Comparison of ENCODE assay signal across 8 cellular contexts in genomic region chr1:40860706-40861226, GRCh38. TPM values are rescaled to one million over a fixed set of nuclear protein-coding genes. Genes with fewer than 3 reads are reported as not detected.
DNase-seq lines count a peak whose midpoint lies in the region; ATAC-seq and TF ChIP-seq lines count a peak whose summit lies in the region.

No MANE protein-coding gene starts in this region.

- TF ChIP-seq CTCF in GM23338 (conservative IDR thresholded peaks at IDR 0.05; ENCODE audit: low read depth in 2 of 2) = no peak
- TF ChIP-seq CTCF in activated B cell treated with CpG ODN at 0.5 μM for 24 hours (IDR thresholded peaks at IDR 0.05) = no peak
- TF ChIP-seq CTCF in cardiac muscle cell (IDR thresholded peaks at IDR 0.05; ENCODE audit: low read depth, low read length) = no peak
- TF ChIP-seq CTCF in progenitor cell of endocrine pancreas (IDR thresholded peaks at IDR 0.05; ENCODE audit: unreplicated experiment) = no peak
- TF ChIP-seq CTCF in omental fat pad (IDR thresholded peaks at IDR 0.05) = no peak

- H4K20me1 ChIP-seq in GM23338 (replicated peaks; ENCODE audit: insufficient read depth) = no peaks in the 10 kb centered on the region

- no peaks in the 10 kb centered on the region for H3K9me2 ChIP-seq in GM23338 (ENCODE audit: insufficient read depth)

- POLR2A ChIA-PET in activated B cell treated with CpG ODN at 0.5 μM for 24 hours (lab: Charles Lee) = no interaction called here

- peak overlapping the region; percentile 66 for H3K4me3 ChIP-seq in GM23338
- H3K4me3 ChIP-seq in cardiac muscle cell = peak overlapping the region; percentile 59

- peak overlapping the region; percentile 82 for H3K4me2 ChIP-seq in GM23338

- intact Hi-C loops in activated B cell treated with CpG ODN at 0.5 μM for 24 hours (cut with micrococcal nuclease) = loop anchor here (2.0 to 5.0 kb wide), 2 partner anchors 92 to 1283 kb away; partner anchors contain the start of gene PABPC4

- H3K9me3 ChIP-seq in cardiac muscle cell (ENCODE audit: low read depth) = no peaks in the 10 kb centered on the region

- peak overlapping the region; percentile 77 for H3K4me3 Mint-ChIP-seq in GM23338
- H3K4me3 Mint-ChIP-seq in activated B cell treated with CpG ODN at 0.5 μM for 24 hours = peak overlapping the region; percentile 81
- peak overlapping the region; percentile 81 for H3K4me3 Mint-ChIP-seq in progenitor cell of endocrine pancreas (ENCODE audit: low read depth)

- no peak overlapping the region for H3K27ac ChIP-seq in GM23338 (ENCODE audit: low read depth)
- peak overlapping the region; percentile 90 for H3K27ac ChIP-seq in cardiac muscle cell

- H3K27ac Mint-ChIP-seq in GM23338 = no peak overlapping the region
- H3K27ac Mint-ChIP-seq in activated B cell treated with CpG ODN at 0.5 μM for 24 hours = no peak overlapping the region
- H3K27ac Mint-ChIP-seq in progenitor cell of endocrine pancreas = peak overlapping the region; percentile 93

- H2AFZ ChIP-seq in GM23338 = 0 out of 2 replicates have a peak overlapping the region, but pooled peaks have one; percentile 28

- 0 out of 3 replicates have a peak, but pooled peaks cover 2% of the 10 kb centered on the region for H3K9me3 Mint-ChIP-seq in GM23338
- H3K9me3 Mint-ChIP-seq in activated B cell treated with CpG ODN at 0.5 μM for 24 hours = no peaks in the 10 kb centered on the region
- H3K9me3 Mint-ChIP-seq in progenitor cell of endocrine pancreas (ENCODE audit: low read depth) = no peaks in the 10 kb centered on the region

- peaks cover 4% of the 10 kb centered on the region; the same call in 1 of the 2 replicates for H3F3A ChIP-seq in GM23338 (replicated peaks; ENCODE audit: low read depth)

- DNase-seq in GM23338 (ENCODE audit: low spot score) (no peak), activated B cell treated with CpG ODN at 0.5 μM for 24 hours (no peak), cardiac muscle cell (ENCODE audit: low read depth in 1 of 2, low spot score in 1 of 2) (peak in 1 of 2 donors; percentile 35), progenitor cell of endocrine pancreas (ENCODE audit: low spot score, unreplicated experiment) (no peak), kidney glomerular epithelial cell (lab: John Stamatoyannopoulos, UW) (no peak), omental fat pad (ENCODE audit: low spot score) (no peak)

- H3K4me1 ChIP-seq in GM23338 (ENCODE audit: insufficient read depth) (peaks cover 12% of the 10 kb centered on the region), cardiac muscle cell (ENCODE audit: low read depth) (peaks cover 19% of the 10 kb centered on the region)

- H3K36me3 Mint-ChIP-seq in GM23338 (ENCODE audit: low read depth) = no peaks in the 10 kb centered on the region
- H3K36me3 Mint-ChIP-seq in activated B cell treated with CpG ODN at 0.5 μM for 24 hours (ENCODE audit: low read depth) = peaks cover 2% of the 10 kb centered on the region
- no peaks in the 10 kb centered on the region for H3K36me3 Mint-ChIP-seq in progenitor cell of endocrine pancreas (ENCODE audit: insufficient read depth)

- H3K79me2 ChIP-seq in GM23338 (replicated peaks; ENCODE audit: insufficient read depth) = no peaks in the 10 kb centered on the region

- H3K36me3 ChIP-seq in GM23338 (ENCODE audit: insufficient read depth) = no peaks in the 10 kb centered on the region
- no peaks in the 10 kb centered on the region for H3K36me3 ChIP-seq in cardiac muscle cell

- CTCF ChIA-PET in activated B cell treated with CpG ODN at 0.5 μM for 24 hours (lab: Charles Lee) = no interaction called here

- ATAC-seq in GM23338 (peak; percentile 0; the same call in 1 of the 3 replicates), activated B cell treated with CpG ODN at 0.5 μM for 24 hours (ENCODE audit: low read depth) (no peak), omental fat pad (ENCODE audit: low FRiP score) (no peak), HG03175 (IDR thresholded peaks at IDR 0.05; ENCODE audit: unreplicated experiment) (no peak), HG03097 (IDR thresholded peaks at IDR 0.05; ENCODE audit: low FRiP score, unreplicated experiment) (no peak)

- H3K27me3 Mint-ChIP-seq in GM23338 (ENCODE audit: insufficient read depth, low read depth, poor library complexity) = peaks cover 25% of the 10 kb centered on the region
- H3K27me3 Mint-ChIP-seq in activated B cell treated with CpG ODN at 0.5 μM for 24 hours = peaks cover 12% of the 10 kb centered on the region
- peaks cover 31% of the 10 kb centered on the region for H3K27me3 Mint-ChIP-seq in progenitor cell of endocrine pancreas

- H3K27me3 ChIP-seq in GM23338 (ENCODE audit: insufficient read depth) = peaks cover 26% of the 10 kb centered on the region
- peaks cover 4% of the 10 kb centered on the region for H3K27me3 ChIP-seq in cardiac muscle cell

- H3K4me1 Mint-ChIP-seq in GM23338 (peaks cover 24% of the 10 kb centered on the region), activated B cell treated with CpG ODN at 0.5 μM for 24 hours (peaks cover 10% of the 10 kb centered on the region), progenitor cell of endocrine pancreas (ENCODE audit: low read depth) (peaks cover 30% of the 10 kb centered on the region)

TF ChIP-seq in GM23338, 12 proteins besides CTCF, POLR2A, EP300 and RAD21 (continues in another document):
- no peak for TF ChIP-seq JUNB (IDR thresholded peaks at IDR 0.05; ENCODE audit: unreplicated experiment)
- TF ChIP-seq STAT1 (IDR thresholded peaks at IDR 0.05; ENCODE audit: unreplicated experiment) = no peak
- no peak for TF ChIP-seq POLR2AphosphoS5 (IDR thresholded peaks at IDR 0.05; ENCODE audit: low read depth)
- TF ChIP-seq, protein P1, sequence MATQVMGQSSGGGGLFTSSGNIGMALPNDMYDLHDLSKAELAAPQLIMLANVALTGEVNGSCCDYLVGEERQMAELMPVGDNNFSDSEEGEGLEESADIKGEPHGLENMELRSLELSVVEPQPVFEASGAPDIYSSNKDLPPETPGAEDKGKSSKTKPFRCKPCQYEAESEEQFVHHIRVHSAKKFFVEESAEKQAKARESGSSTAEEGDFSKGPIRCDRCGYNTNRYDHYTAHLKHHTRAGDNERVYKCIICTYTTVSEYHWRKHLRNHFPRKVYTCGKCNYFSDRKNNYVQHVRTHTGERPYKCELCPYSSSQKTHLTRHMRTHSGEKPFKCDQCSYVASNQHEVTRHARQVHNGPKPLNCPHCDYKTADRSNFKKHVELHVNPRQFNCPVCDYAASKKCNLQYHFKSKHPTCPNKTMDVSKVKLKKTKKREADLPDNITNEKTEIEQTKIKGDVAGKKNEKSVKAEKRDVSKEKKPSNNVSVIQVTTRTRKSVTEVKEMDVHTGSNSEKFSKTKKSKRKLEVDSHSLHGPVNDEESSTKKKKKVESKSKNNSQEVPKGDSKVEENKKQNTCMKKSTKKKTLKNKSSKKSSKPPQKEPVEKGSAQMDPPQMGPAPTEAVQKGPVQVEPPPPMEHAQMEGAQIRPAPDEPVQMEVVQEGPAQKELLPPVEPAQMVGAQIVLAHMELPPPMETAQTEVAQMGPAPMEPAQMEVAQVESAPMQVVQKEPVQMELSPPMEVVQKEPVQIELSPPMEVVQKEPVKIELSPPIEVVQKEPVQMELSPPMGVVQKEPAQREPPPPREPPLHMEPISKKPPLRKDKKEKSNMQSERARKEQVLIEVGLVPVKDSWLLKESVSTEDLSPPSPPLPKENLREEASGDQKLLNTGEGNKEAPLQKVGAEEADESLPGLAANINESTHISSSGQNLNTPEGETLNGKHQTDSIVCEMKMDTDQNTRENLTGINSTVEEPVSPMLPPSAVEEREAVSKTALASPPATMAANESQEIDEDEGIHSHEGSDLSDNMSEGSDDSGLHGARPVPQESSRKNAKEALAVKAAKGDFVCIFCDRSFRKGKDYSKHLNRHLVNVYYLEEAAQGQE (IDR thresholded peaks at IDR 0.05; ENCODE audit: unreplicated experiment) = no peak
- no peak for TF ChIP-seq ZNF331 (CRISPR knock-in tag; IDR thresholded peaks at IDR 0.05; ENCODE audit: low read depth)

RNA-seq across cellular contexts. Expression of gene CITED4, which starts 1.4 kb away (rescaled TPM):
- 16.4 and 18.7 TPM in 2 replicates for total RNA-seq in GM23338 (2014; rRNA removed; shearing (Covaris generic))
- polyA plus RNA-seq in GM23338 (2016; fragmentation: Nextera tagmentation; extraction: Ambion mirVana) = 2.9 and 7.7 TPM in 2 replicates
- total RNA-seq in activated B cell treated with CpG ODN at 0.5 μM for 24 hours = 0.54 and 0.98 TPM in 2 replicates
- total RNA-seq in cardiac muscle cell = 92.7 and 98.6 TPM in 2 replicates
- 180 and 207 TPM in 2 replicates for polyA plus RNA-seq in cardiac muscle cell
- 27.8 and 30.8 TPM in 2 replicates for total RNA-seq in progenitor cell of endocrine pancreas
- total RNA-seq in omental fat pad = 10 to 100 TPM in 3 of 4 donors, 1 to 10 TPM in 1; 5.8 to 21.6 (median 13.6) TPM
